Comparison of ENCODE assay signal across 1 cellular context in genomic region chr7:131829911-131830310, GRCh38.
TF ChIP-seq lines count a peak whose summit lies in the region.

No MANE protein-coding gene starts in this region.

TF ChIP-seq in K562, 482 proteins besides CTCF, POLR2A, EP300 and RAD21 (continued from another document):
- no peak for TF ChIP-seq ETV5 (CRISPR knock-in tag; IDR thresholded peaks at IDR 0.05; ENCODE audit: low read depth)
- TF ChIP-seq ZNF274 (IDR thresholded peaks at IDR 0.05; ENCODE audit: borderline replicate concordance, low read depth, low read length): no peak
TF ChIP-seq in K562: peak in this region for 0.
